ENCODE assay signal across 8 cellular contexts in genomic region chr19:49812452-49812996, GRCh38. TPM values are rescaled to one million over a fixed set of nuclear protein-coding genes. Genes with fewer than 3 reads are reported as not detected.
DNase-seq lines count a peak whose midpoint lies in the region; ATAC-seq and TF ChIP-seq lines count a peak whose summit lies in the region.

No MANE protein-coding gene starts in this region.

- intact Hi-C loops in colonic mucosa (cut with DNase I), result loop anchor here (10.0 kb wide), 1 partner anchor 52 kb away; the partner anchor contains the start of gene PNKP

- no peaks in the 10 kb centered on the region for H3K27me3 Mint-ChIP-seq in naive thymus-derived CD8-positive, alpha-beta T cell

- DNase-seq in AG10803 (ENCODE audit: low read depth) (no peak), colonic mucosa (no peak), NCI-H2081 (lab: John Stamatoyannopoulos, UW) (no peak), kidney tubule cell (ENCODE audit: low spot score) (no peak), Ammon's horn (ENCODE audit: low spot score) (no peak)
- peak in 1 of 10 donors; percentile 17 for DNase-seq in naive thymus-derived CD8-positive, alpha-beta T cell

- no peaks in the 10 kb centered on the region for H3K9me2 ChIP-seq in Loucy (replicated peaks; ENCODE audit: low read depth, low read length)

- no peak for ATAC-seq in naive thymus-derived CD8-positive, alpha-beta T cell
- ATAC-seq in HG03039 (IDR thresholded peaks at IDR 0.05; ENCODE audit: unreplicated experiment), result no peak

- POLR2A ChIA-PET in naive thymus-derived CD8-positive, alpha-beta T cell (lab: Charles Lee), result interaction anchor here (0.8 to 3.0 kb wide), 7 partner anchors 38 to 337 kb away, joined by 3 to 30 read pairs (median 18); partner anchors contain the start of genes AKT1S1, AP2A1, PTOV1 and TBC1D17

- H3K4me1 Mint-ChIP-seq in naive thymus-derived CD8-positive, alpha-beta T cell, result peaks cover 18 to 49% (median 46%) of the 10 kb centered on the region in 4 donors

- H3K27me3 ChIP-seq in Loucy (ENCODE audit: insufficient read depth, low read length, poor library complexity, severe bottlenecking) (no peaks in the 10 kb centered on the region), colonic mucosa (no peaks in the 10 kb centered on the region)

- H3K27ac ChIP-seq in colonic mucosa, result peak overlapping the region; percentile 76

- H3K4me1 ChIP-seq in Loucy (ENCODE audit: insufficient read depth, low read length, poor library complexity, severe bottlenecking), result peaks cover 15% of the 10 kb centered on the region
- H3K4me1 ChIP-seq in colonic mucosa, result no peaks in the 10 kb centered on the region

- H3K4me2 ChIP-seq in Loucy (ENCODE audit: low read depth, low read length, poor library complexity, severe bottlenecking), result peak overlapping the region; percentile 94

- peak overlapping the region; percentile 94 for H2AFZ ChIP-seq in Loucy (ENCODE audit: low read length)

- H3K27ac Mint-ChIP-seq in naive thymus-derived CD8-positive, alpha-beta T cell, result peak overlapping the region; percentile 97 to 100 (median 99)

- peak overlapping the region; percentile 71 for H3K4me3 ChIP-seq in AG10803 (ENCODE audit: low read length)
- peak overlapping the region; percentile 84 for H3K4me3 ChIP-seq in Loucy (ENCODE audit: low read length, poor library complexity, severe bottlenecking)
- peak overlapping the region; percentile 63 for H3K4me3 ChIP-seq in colonic mucosa

- H3K9ac ChIP-seq in Loucy (ENCODE audit: low read depth, low read length, poor library complexity, severe bottlenecking), result peak overlapping the region; percentile 78
- H3K9ac ChIP-seq in colonic mucosa (ENCODE audit: low read depth in 2 of 2, low read length in 2 of 2), result peak overlapping the region; percentile 45 to 79

- no peak for TF ChIP-seq CTCF in AG10803 (conservative IDR thresholded peaks at IDR 0.05; ENCODE audit: low read length)
- no peak for TF ChIP-seq CTCF in Loucy (conservative IDR thresholded peaks at IDR 0.05; ENCODE audit: low read length)
- no peak for TF ChIP-seq CTCF in colonic mucosa (IDR thresholded peaks at IDR 0.05)

- H3K36me3 ChIP-seq in Loucy (ENCODE audit: insufficient read depth, low read length) (no peaks in the 10 kb centered on the region), colonic mucosa (no peaks in the 10 kb centered on the region)

- H3K9me3 ChIP-seq in Loucy (ENCODE audit: insufficient read depth, low read depth, low read length), result no peaks in the 10 kb centered on the region
- no peaks in the 10 kb centered on the region for H3K9me3 ChIP-seq in colonic mucosa

- no peaks in the 10 kb centered on the region for H4K20me1 ChIP-seq in Loucy (ENCODE audit: insufficient read depth, low read length, poor library complexity, severe bottlenecking)

- H3K79me2 ChIP-seq in Loucy (ENCODE audit: insufficient read depth, low read length), result no peaks in the 10 kb centered on the region

- H3K36me3 Mint-ChIP-seq in naive thymus-derived CD8-positive, alpha-beta T cell, result no peaks in the 10 kb centered on the region

- peak overlapping the region; percentile 88 to 96 (median 94) for H3K4me3 Mint-ChIP-seq in naive thymus-derived CD8-positive, alpha-beta T cell

- H3F3A ChIP-seq in Loucy (ENCODE audit: low read depth), result no peaks in the 10 kb centered on the region

- no peaks in the 10 kb centered on the region for H3K9me3 Mint-ChIP-seq in naive thymus-derived CD8-positive, alpha-beta T cell

RNA-seq across cellular contexts. Expression of gene FUZ, which starts 0.6 kb away (rescaled TPM):
- total RNA-seq in colonic mucosa, result 10 to 100 TPM in 1 of 2 donors, 1 to 10 TPM in 1; 7.4 to 14.9 TPM
- 10 to 100 TPM; 23.0 to 28.8 TPM for total RNA-seq in naive thymus-derived CD8-positive, alpha-beta T cell
- 1 to 10 TPM; 5.4 to 7.5 (median 7.0) TPM for polyA plus RNA-seq in naive thymus-derived CD8-positive, alpha-beta T cell

RNA-seq across cellular contexts. Expression of gene MED25, which starts 5.6 kb away (rescaled TPM):
- 10 to 100 TPM; 46.1 to 77.2 TPM for total RNA-seq in colonic mucosa
- total RNA-seq in naive thymus-derived CD8-positive, alpha-beta T cell, result 10 to 100 TPM; 39.8 to 43.2 TPM
- 10 to 100 TPM in 2 of 3 donors, 1 to 10 TPM in 1; 7.5 to 19.2 (median 13.1) TPM for polyA plus RNA-seq in naive thymus-derived CD8-positive, alpha-beta T cell

RNA-seq across cellular contexts. Expression of gene PTOV1, which starts 38.4 kb away (rescaled TPM):
- total RNA-seq in colonic mucosa, result 100 to 1,000 TPM; 109 to 128 TPM
- total RNA-seq in naive thymus-derived CD8-positive, alpha-beta T cell, result 100 to 1,000 TPM; 178 to 186 TPM
- 10 to 100 TPM; 42.9 to 67.4 (median 50.9) TPM for polyA plus RNA-seq in naive thymus-derived CD8-positive, alpha-beta T cell

RNA-seq across cellular contexts. Expression of gene AP2A1, which starts 45.7 kb away (rescaled TPM):
- total RNA-seq in colonic mucosa, result 10 to 100 TPM; 80.0 to 92.1 TPM
- 10 to 100 TPM; 56.1 to 57.8 TPM for total RNA-seq in naive thymus-derived CD8-positive, alpha-beta T cell
- polyA plus RNA-seq in naive thymus-derived CD8-positive, alpha-beta T cell, result 1 to 10 TPM; 4.5 to 6.5 (median 4.9) TPM

RNA-seq across cellular contexts. Expression of gene TSKS, which starts 49.4 kb away (rescaled TPM):
- total RNA-seq in colonic mucosa, result not detected
- 1 to 10 TPM; 3.5 to 4.8 TPM for total RNA-seq in naive thymus-derived CD8-positive, alpha-beta T cell
- polyA plus RNA-seq in naive thymus-derived CD8-positive, alpha-beta T cell, result 1 to 10 TPM in 1 of 3 donors, under 1 TPM in 2; 0.17 to 1.2 (median 0.40) TPM
